24 cellular contexts compared by ENCODE assay signal in genomic region chr10:126932516-126932915, GRCh38. TPM values are rescaled to one million over a fixed set of nuclear protein-coding genes. Genes with fewer than 3 reads are reported as not detected.
"Had no signal": no experiment of that assay in that cellular context is flagged by ENCODE, and none has a peak within 500 bp of the region (broad histone marks: within the 10 kb centered on the region; RNA-seq: fewer than 3 reads in every experiment).

No MANE protein-coding gene starts in this region.

- H3K4me3 Mint-ChIP-seq: activated CD4-positive, alpha-beta memory T cell treated with anti-CD3 and anti-CD28 coated beads for 36 hours; activated CD4-positive, alpha-beta T cell treated with anti-CD3 and anti-CD28 coated beads, Interleukin-2, amount 10 ng/mL, durations not matched to agents 7 days and 5 days; activated naive CD8-positive, alpha-beta T cell; activated T-cell treated with anti-CD3 and anti-CD28 coated beads, Interleukin-2, amount 50 U/mL, for 4 hours; brain; T-cell had no signal

- H3K27ac Mint-ChIP-seq: activated CD4-positive, alpha-beta memory T cell treated with anti-CD3 and anti-CD28 coated beads for 36 hours; activated CD4-positive, alpha-beta T cell treated with anti-CD3 and anti-CD28 coated beads, Interleukin-2, amount 10 ng/mL, durations not matched to agents 7 days and 5 days; activated naive CD8-positive, alpha-beta T cell; T-cell had no signal

- H3K9me3 Mint-ChIP-seq: activated CD4-positive, alpha-beta T cell treated with anti-CD3 and anti-CD28 coated beads, Interleukin-2, amount 10 ng/mL, durations not matched to agents 7 days and 5 days; activated T-cell treated with anti-CD3 and anti-CD28 coated beads, Interleukin-2, amount 50 U/mL, for 4 hours; T-cell had no signal

- H3K4me1 Mint-ChIP-seq: activated CD4-positive, alpha-beta T cell treated with anti-CD3 and anti-CD28 coated beads, Interleukin-2, amount 10 ng/mL, durations not matched to agents 7 days and 5 days; T-cell had no signal

- H3K36me3 Mint-ChIP-seq: activated CD4-positive, alpha-beta memory T cell treated with anti-CD3 and anti-CD28 coated beads for 36 hours; activated naive CD8-positive, alpha-beta T cell; T-cell had no signal

- H3K27me3 Mint-ChIP-seq: activated CD4-positive, alpha-beta memory T cell treated with anti-CD3 and anti-CD28 coated beads for 36 hours; activated CD4-positive, alpha-beta T cell treated with anti-CD3 and anti-CD28 coated beads, Interleukin-2, amount 10 ng/mL, durations not matched to agents 7 days and 5 days; activated naive CD8-positive, alpha-beta T cell; brain; T-cell had no signal

- DNase-seq: activated CD4-positive, alpha-beta memory T cell treated with anti-CD3 and anti-CD28 coated beads for 36 hours; activated CD4-positive, alpha-beta T cell treated with anti-CD3 and anti-CD28 coated beads, Interleukin-2, amount 10 ng/mL, durations not matched to agents 7 days and 5 days; activated CD4-positive, CD25-positive, alpha-beta regulatory T cell; activated CD8-positive, alpha-beta memory T cell treated with anti-CD3 and anti-CD28 coated beads for 24 hours; activated effector memory CD4-positive, alpha-beta T cell treated with anti-CD3 and anti-CD28 coated beads, Interleukin-2, amount 50 U/mL, for 16 hours; activated naive CD4-positive, alpha-beta T cell treated with Interleukin-2 at 50 U/mL for 16 hours; activated T-cell treated with anti-CD3 and anti-CD28 coated beads, Interleukin-2, amount 50 U/mL, for 4 hours; amygdala; KG1; NCI-H1092; NCI-H1417; NCI-H1930; NCI-H2171; NCI-H226; NCI-H510A; NCI-H526 treated with DMSO at 0.1 percent for 48 hours; NCI-H82; SIG-M5; T-cell; T-helper 2 cell; T1000 had no signal

RNA-seq across cellular contexts. Expression of gene DOCK1, which starts 27.3 kb away (rescaled TPM):
- total RNA-seq: OCI-LY7 had no signal
